33 cellular contexts compared by ENCODE assay signal in genomic region chr4:10295326-10295725, GRCh38.
"Had no signal": no experiment of that assay in that cellular context is flagged by ENCODE, and none has a peak within 500 bp of the region (broad histone marks: within the 10 kb centered on the region; RNA-seq: fewer than 3 reads in every experiment).

No MANE protein-coding gene starts in this region.

- H3K9me3 Mint-ChIP-seq: activated B cell treated with CpG ODN at 0.5 μM for 24 hours; activated CD4-positive, alpha-beta memory T cell treated with anti-CD3 and anti-CD28 coated beads for 36 hours; activated naive CD4-positive, alpha-beta T cell treated with anti-CD3 and anti-CD28 coated beads, Interleukin-2, amount 10 ng/mL, durations not matched to agents 7 days and 5 days; central memory CD8-positive, alpha-beta T cell had no signal

- H3K4me1 Mint-ChIP-seq: activated B cell treated with CpG ODN at 0.5 μM for 24 hours; activated naive CD4-positive, alpha-beta T cell treated with anti-CD3 and anti-CD28 coated beads, Interleukin-2, amount 10 ng/mL, durations not matched to agents 7 days and 5 days; activated naive CD8-positive, alpha-beta T cell treated with anti-CD3 and anti-CD28 coated beads, Interleukin-2, amount 50 U/mL, for 24 hours; central memory CD8-positive, alpha-beta T cell had no signal

- H3K4me3 Mint-ChIP-seq: activated B cell treated with CpG ODN at 0.5 μM for 24 hours; activated CD4-positive, alpha-beta memory T cell treated with anti-CD3 and anti-CD28 coated beads for 36 hours; activated naive CD4-positive, alpha-beta T cell treated with anti-CD3 and anti-CD28 coated beads, Interleukin-2, amount 10 ng/mL, durations not matched to agents 7 days and 5 days; activated naive CD8-positive, alpha-beta T cell; activated naive CD8-positive, alpha-beta T cell treated with anti-CD3 and anti-CD28 coated beads, Interleukin-2, amount 50 U/mL, for 24 hours; central memory CD8-positive, alpha-beta T cell had no signal

- H3K27me3 Mint-ChIP-seq: activated naive CD4-positive, alpha-beta T cell treated with anti-CD3 and anti-CD28 coated beads, Interleukin-2, amount 10 ng/mL, durations not matched to agents 7 days and 5 days; activated naive CD8-positive, alpha-beta T cell; activated naive CD8-positive, alpha-beta T cell treated with anti-CD3 and anti-CD28 coated beads, Interleukin-2, amount 50 U/mL, for 24 hours had no signal

- H3K36me3 Mint-ChIP-seq: activated CD4-positive, alpha-beta memory T cell treated with anti-CD3 and anti-CD28 coated beads for 36 hours; activated naive CD4-positive, alpha-beta T cell treated with anti-CD3 and anti-CD28 coated beads, Interleukin-2, amount 10 ng/mL, durations not matched to agents 7 days and 5 days; activated naive CD8-positive, alpha-beta T cell had no signal

- ATAC-seq: activated naive CD8-positive, alpha-beta T cell treated with anti-CD3 and anti-CD28 coated beads, Interleukin-2, amount 50 U/mL, for 24 hours; PC-3; Right ventricle myocardium inferior had no signal

- H3K27ac Mint-ChIP-seq: activated B cell treated with CpG ODN at 0.5 μM for 24 hours; activated CD4-positive, alpha-beta memory T cell treated with anti-CD3 and anti-CD28 coated beads for 36 hours; activated naive CD4-positive, alpha-beta T cell treated with anti-CD3 and anti-CD28 coated beads, Interleukin-2, amount 10 ng/mL, durations not matched to agents 7 days and 5 days; activated naive CD8-positive, alpha-beta T cell; activated naive CD8-positive, alpha-beta T cell treated with anti-CD3 and anti-CD28 coated beads, Interleukin-2, amount 50 U/mL, for 24 hours had no signal

- DNase-seq: activated B cell treated with CpG ODN at 0.5 μM for 24 hours; activated CD4-positive, alpha-beta memory T cell treated with anti-CD3 and anti-CD28 coated beads for 36 hours; activated CD4-positive, alpha-beta T cell treated with anti-CD3 and anti-CD28 coated beads for 4 hours; activated CD4-positive, alpha-beta T cell treated with anti-CD3 and anti-CD28 coated beads, Interleukin-2, amount 50 U/mL, for 1 hour; activated CD4-positive, CD25-positive, alpha-beta regulatory T cell treated with anti-CD3 and anti-CD28 coated beads, Interleukin-2, amount 50 U/mL, for 72 hours; activated CD8-positive, alpha-beta memory T cell treated with anti-CD3 and anti-CD28 coated beads, Interleukin-2, amount 50 U/mL, for 4 hours; activated effector memory CD4-positive, alpha-beta T cell treated with Interleukin-2 at 50 U/mL for 16 hours; activated naive CD4-positive, alpha-beta T cell treated with anti-CD3 and anti-CD28 coated beads, Interleukin-2, amount 10 ng/mL, durations not matched to agents 7 days and 5 days; activated naive CD8-positive, alpha-beta T cell treated with anti-CD3 and anti-CD28 coated beads, Interleukin-2, amount 50 U/mL, for 24 hours; activated T-cell treated with anti-CD3 and anti-CD28 coated beads for 4 hours; activated T-cell treated with anti-CD3 and anti-CD28 coated beads, Interleukin-2, amount 50 U/mL, for 48 hours; amniotic stem cell; aorta; Kasumi-1; KG1; NCI-H1092 treated with DMSO at 0.1 percent for 48 hours; NCI-H1417; NCI-H146; NCI-H187; NCI-H2029 treated with DMSO at 0.1 percent for 48 hours; NCI-H2171 treated with DMSO at 0.1 percent for 48 hours; NCI-H2227 treated with DMSO at 0.1 percent for 48 hours; NCI-H446 treated with DMSO at 0.1 percent for 48 hours; NCI-H524 treated with DMSO at 0.1 percent for 48 hours; PC-3; Peyer's patch; SW 1271; T-helper 1 cell; T-helper 2 cell; T-helper 9 cell had no signal
